Comparison of ENCODE assay signal across 20 cellular contexts in the genomic region with DNA sequence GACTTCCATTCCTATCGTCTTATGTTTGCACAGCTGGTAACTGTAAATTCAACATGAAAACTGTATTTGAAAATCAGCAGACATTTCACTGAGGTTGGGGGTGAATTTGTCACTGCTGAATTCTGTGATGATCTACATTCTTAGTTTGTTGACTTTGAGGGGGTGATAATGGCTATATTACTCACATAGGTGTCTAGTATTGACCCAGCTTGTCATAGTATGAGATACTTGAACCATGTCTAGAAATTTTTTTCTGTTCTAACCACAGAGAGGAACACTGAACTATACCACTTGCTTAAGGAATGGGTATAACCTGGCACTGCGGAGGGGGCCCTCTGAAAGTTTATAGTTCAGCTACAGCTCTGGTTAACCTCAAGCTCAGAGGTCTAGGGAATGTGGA.
DNase-seq lines count a peak whose midpoint lies in the region; ATAC-seq, FAIRE-seq and TF ChIP-seq lines count a peak whose summit lies in the region.
"Had no signal": no experiment of that assay in that cellular context is flagged by ENCODE, and none has a peak within 500 bp of the region (broad histone marks: within the 10 kb centered on the region; RNA-seq: fewer than 3 reads in every experiment).

No MANE protein-coding gene starts in this region.

- H3K27ac ChIP-seq in astrocyte (ENCODE audit: low read depth, low read length), result peak overlapping the region; percentile 55
- H3K27ac ChIP-seq: body of pancreas, esophagus muscularis mucosa, SK-N-MC, VCaP had no signal

- H3K27me3 ChIP-seq in astrocyte (ENCODE audit: insufficient read depth, low read length), result no peaks in the 10 kb centered on the region
- H3K27me3 ChIP-seq: body of pancreas, esophagus muscularis mucosa had no signal

- no peaks in the 10 kb centered on the region for H3K36me3 ChIP-seq in astrocyte (ENCODE audit: insufficient read depth, low read length)
- H3K36me3 ChIP-seq: esophagus muscularis mucosa had no signal

- peak; percentile 44 for DNase-seq in AG04449 (ENCODE audit: low read depth, low spot score)
- peak; percentile 7 for DNase-seq in HCEC 1CT
- no peak for DNase-seq in astrocyte (ENCODE audit: low read depth)
- no peak for DNase-seq in Right ventricle myocardium superior
- DNase-seq: activated CD4-positive, alpha-beta T cell treated with anti-CD3 and anti-CD28 coated beads, Interleukin-2, amount 10 ng/mL, durations not matched to agents 7 days and 5 days; activated CD8-positive, alpha-beta memory T cell treated with anti-CD3 and anti-CD28 coated beads, Interleukin-2, amount 10 ng/mL, durations not matched to agents 7 days and 5 days; body of pancreas; KBM-7; NCI-H146; occipital lobe had no signal

- no peak overlapping the region for H2AFZ ChIP-seq in astrocyte (ENCODE audit: low read depth, low read length)

- H3K4me1 Mint-ChIP-seq in astrocyte (ENCODE audit: low read depth, unreplicated experiment) (peaks cover 20% of the 10 kb centered on the region), nephron (peaks cover 23% of the 10 kb centered on the region)
- H3K4me1 Mint-ChIP-seq: activated CD4-positive, alpha-beta T cell treated with anti-CD3 and anti-CD28 coated beads, Interleukin-2, amount 10 ng/mL, durations not matched to agents 7 days and 5 days; activated CD8-positive, alpha-beta memory T cell treated with anti-CD3 and anti-CD28 coated beads, Interleukin-2, amount 10 ng/mL, durations not matched to agents 7 days and 5 days had no signal

- peak overlapping the region; percentile 54 for H3K4me2 ChIP-seq in astrocyte (ENCODE audit: low read length)

- H3K36me3 Mint-ChIP-seq in astrocyte (ENCODE audit: low read depth, unreplicated experiment), result peaks cover 2% of the 10 kb centered on the region
- peaks cover 4% of the 10 kb centered on the region for H3K36me3 Mint-ChIP-seq in nephron (ENCODE audit: low read depth)
- H3K36me3 Mint-ChIP-seq: activated CD8-positive, alpha-beta memory T cell treated with anti-CD3 and anti-CD28 coated beads, Interleukin-2, amount 10 ng/mL, durations not matched to agents 7 days and 5 days; activated naive CD8-positive, alpha-beta T cell had no signal

- no peaks in the 10 kb centered on the region for H3K9me3 ChIP-seq in astrocyte (ENCODE audit: insufficient read depth, low read depth, low read length)
- H3K9me3 ChIP-seq: body of pancreas had no signal

- POLR2A ChIA-PET in AG04449 (lab: Yijun Ruan, JAX), result no interaction called here

- H3K4me1 ChIP-seq in astrocyte (ENCODE audit: insufficient read depth, low read length), result peaks cover 13% of the 10 kb centered on the region

- H3K9me3 Mint-ChIP-seq in astrocyte (ENCODE audit: unreplicated experiment), result peaks cover 3% of the 10 kb centered on the region
- H3K9me3 Mint-ChIP-seq in nephron, result peaks cover 14% of the 10 kb centered on the region

- no peaks in the 10 kb centered on the region for H4K20me1 ChIP-seq in astrocyte (ENCODE audit: insufficient read depth, low read length)

- TF ChIP-seq CTCF in AG04449 (IDR thresholded peaks at IDR 0.05; ENCODE audit: insufficient read depth, low read length, missing control alignments) (no peak), astrocyte (IDR thresholded peaks at IDR 0.05; ENCODE audit: insufficient read depth, low read depth, low read length) (no peak), nephron (IDR thresholded peaks at IDR 0.05; ENCODE audit: unreplicated experiment in 3 of 3) (no peak)

- H3K79me2 ChIP-seq in astrocyte (ENCODE audit: insufficient read depth, low read length), result no peaks in the 10 kb centered on the region

- peak; percentile 84 for FAIRE-seq in astrocyte (lab: Jason Lieb, UNC)
- FAIRE-seq: H54, keratinocyte had no signal

- peak overlapping the region; percentile 79 for H3K27ac Mint-ChIP-seq in astrocyte (ENCODE audit: unreplicated experiment)
- H3K27ac Mint-ChIP-seq in nephron, result peak overlapping the region; percentile 54 to 82 (median 63)
- H3K27ac Mint-ChIP-seq: activated CD4-positive, alpha-beta T cell treated with anti-CD3 and anti-CD28 coated beads, Interleukin-2, amount 10 ng/mL, durations not matched to agents 7 days and 5 days; activated CD8-positive, alpha-beta memory T cell treated with anti-CD3 and anti-CD28 coated beads, Interleukin-2, amount 10 ng/mL, durations not matched to agents 7 days and 5 days; activated naive CD8-positive, alpha-beta T cell had no signal

- H3K9ac ChIP-seq in astrocyte (ENCODE audit: low read length), result peak overlapping the region; percentile 28

- ATAC-seq in Right ventricle myocardium superior (ENCODE audit: poor library complexity) (no peak), HG03439 (IDR thresholded peaks at IDR 0.05; ENCODE audit: unreplicated experiment) (no peak), HG02840 (IDR thresholded peaks at IDR 0.05; ENCODE audit: low FRiP score, unreplicated experiment) (no peak), HG03565 (IDR thresholded peaks at IDR 0.05; ENCODE audit: unreplicated experiment) (no peak)
- ATAC-seq: activated CD8-positive, alpha-beta memory T cell treated with anti-CD3 and anti-CD28 coated beads, Interleukin-2, amount 10 ng/mL, durations not matched to agents 7 days and 5 days; body of pancreas had no signal

- H3K27me3 Mint-ChIP-seq in astrocyte (ENCODE audit: low read depth, unreplicated experiment) (no peaks in the 10 kb centered on the region), nephron (ENCODE audit: low read depth) (no peaks in the 10 kb centered on the region)

- H3K4me3 ChIP-seq in AG04449 (ENCODE audit: low read depth, low read length) (no peak overlapping the region), astrocyte (ENCODE audit: insufficient read depth, low read depth, low read length) (no peak overlapping the region)
- H3K4me3 ChIP-seq: body of pancreas, esophagus muscularis mucosa, SK-N-MC had no signal

- intact Hi-C loops in Right ventricle myocardium superior (cut with DNase I), result no loop called here

- CTCF ChIA-PET in AG04449 (lab: Yijun Ruan, JAX), result interaction anchor here (1.1 to 1.6 kb wide), 2 partner anchors 10 to 243 kb away, joined by 3 to 9 read pairs; no protein-coding TSS in a partner anchor

- H3K4me3 Mint-ChIP-seq in astrocyte (ENCODE audit: unreplicated experiment) (no peak overlapping the region), nephron (no peak overlapping the region)
- H3K4me3 Mint-ChIP-seq: activated CD4-positive, alpha-beta T cell treated with anti-CD3 and anti-CD28 coated beads, Interleukin-2, amount 10 ng/mL, durations not matched to agents 7 days and 5 days; activated CD8-positive, alpha-beta memory T cell treated with anti-CD3 and anti-CD28 coated beads, Interleukin-2, amount 10 ng/mL, durations not matched to agents 7 days and 5 days; activated naive CD8-positive, alpha-beta T cell had no signal

Comparison
In these comparisons a context has a peak if more than half of its experiments do, and no peak if none do; other contexts are left out.
1. DNase-seq: peak in AG04449 (single experiment) and HCEC 1CT (single experiment); none in astrocyte (single experiment) and Right ventricle myocardium superior (single experiment).